Comparison of ENCODE assay signal across 1 cellular context in genomic region chr9:112493738-112494137, GRCh38.
A peak's percentile ranks its signal among the peaks of the same experiment; 100 is the strongest.
TF ChIP-seq lines count a peak whose summit lies in the region.

No MANE protein-coding gene starts in this region.

TF ChIP-seq in HepG2, 621 proteins besides CTCF, POLR2A, EP300 and RAD21:
- TF ChIP-seq ZNF724P (CRISPR knock-in tag; IDR thresholded peaks at IDR 0.05; ENCODE audit: borderline replicate concordance) (no peak), NFE2L2 (IDR thresholded peaks at IDR 0.05; ENCODE audit: low read length) (peak; percentile 44)
